16 cellular contexts compared by ENCODE assay signal in genomic region chr5:96006291-96006690, GRCh38. TPM values are rescaled to one million over a fixed set of nuclear protein-coding genes. Genes with fewer than 3 reads are reported as not detected.
DNase-seq lines count a peak whose midpoint lies in the region; FAIRE-seq and TF ChIP-seq lines count a peak whose summit lies in the region.
"Had no signal": no experiment of that assay in that cellular context is flagged by ENCODE, and none has a peak within 500 bp of the region (broad histone marks: within the 10 kb centered on the region; RNA-seq: fewer than 3 reads in every experiment).

No MANE protein-coding gene starts in this region.

- H4K20me1 ChIP-seq in mammary epithelial cell (ENCODE audit: insufficient read depth, low read length): no peaks in the 10 kb centered on the region
- H4K20me1 ChIP-seq: BLaER1 had no signal

- CTCF ChIA-PET in mammary epithelial cell (lab: Charles Lee; ENCODE audit: low non-redundant PET): no interaction called here

- DNase-seq in mammary epithelial cell (peak; percentile 55), breast epithelium (ENCODE audit: low spot score in 2 of 2) (no peak), bronchial epithelial cell (ENCODE audit: low read depth) (peak; percentile 44), esophagus squamous epithelium (lab: John Stamatoyannopoulos, UW) (no peak), SIG-M5 (lab: John Stamatoyannopoulos, UW) (no peak), ureter (ENCODE audit: low spot score) (no peak), COR-L47 (lab: John Stamatoyannopoulos, UW) (no peak)
- DNase-seq: AML-193; Calu3; CD4-positive, CD25-positive, alpha-beta regulatory T cell; DMS 273 treated with DMSO at 0.1 percent for 48 hours; H7 had no signal

- H3K9me3 ChIP-seq in mammary epithelial cell (replicated peaks; ENCODE audit: insufficient read depth, low read length) (no peaks in the 10 kb centered on the region), breast epithelium (no peaks in the 10 kb centered on the region), esophagus squamous epithelium (no peaks in the 10 kb centered on the region)
- H3K9me3 ChIP-seq: BLaER1 had no signal

- no peaks in the 10 kb centered on the region for H3K79me2 ChIP-seq in mammary epithelial cell (ENCODE audit: insufficient read depth, low read length)

- H3K4me1 ChIP-seq in mammary epithelial cell (ENCODE audit: insufficient read depth, low read length): peaks cover 7% of the 10 kb centered on the region
- no peaks in the 10 kb centered on the region for H3K4me1 ChIP-seq in breast epithelium
- peaks cover 0 to 15% (median 0%) of the 10 kb centered on the region in 3 donors for H3K4me1 ChIP-seq in esophagus squamous epithelium
- H3K4me1 ChIP-seq: BLaER1 had no signal

- FAIRE-seq in bronchial epithelial cell (lab: Jason Lieb, UNC): peak; percentile 32
- FAIRE-seq: GM18507 had no signal

- H3K4me3 ChIP-seq in mammary epithelial cell (replicated peaks in 1 of 3; ENCODE audit: insufficient read depth in 1 of 3, low read depth in 2 of 3, low read length in 3 of 3) (no peak overlapping the region), breast epithelium (no peak overlapping the region), bronchial epithelial cell (ENCODE audit: low read depth, low read length) (no peak overlapping the region), esophagus squamous epithelium (no peak overlapping the region)
- H3K4me3 ChIP-seq: BLaER1, GM23338 had no signal

- 68% methylated on average over 2 of the region's 3 CpGs for WGBS in mammary epithelial cell (ENCODE audit: low coverage, missing lambda C conversion rate)
- WGBS in esophagus squamous epithelium, 2 donors: 71 to 75% methylated on average over 3 of the region's 3 CpGs

- H3K9ac ChIP-seq in mammary epithelial cell (ENCODE audit: insufficient read depth, low read length): no peak overlapping the region
- H3K9ac ChIP-seq: BLaER1 had no signal

- H2AFZ ChIP-seq in mammary epithelial cell (ENCODE audit: low read depth, low read length): peak overlapping the region; percentile 59
- H2AFZ ChIP-seq: GM23338 had no signal

- no peaks in the 10 kb centered on the region for H3K27me3 ChIP-seq in mammary epithelial cell (ENCODE audit: insufficient read depth, low read length)
- H3K27me3 ChIP-seq in breast epithelium: no peaks in the 10 kb centered on the region
- H3K27me3 ChIP-seq in bronchial epithelial cell (ENCODE audit: control insufficient read depth, insufficient read depth, low read length): no peaks in the 10 kb centered on the region
- no peaks in the 10 kb centered on the region for H3K27me3 ChIP-seq in esophagus squamous epithelium
- H3K27me3 ChIP-seq: BLaER1 had no signal

- no TSS peak for BruUV-seq in mammary epithelial cell (replicated peaks; lab: Mats Ljungman, UMichigan)

- dilution Hi-C loops in mammary epithelial cell (cut with HindIII; ENCODE audit: low sequenced_read_pairs): no loop called here

- H3K36me3 ChIP-seq in mammary epithelial cell (ENCODE audit: insufficient read depth, low read length): no peaks in the 10 kb centered on the region
- no peaks in the 10 kb centered on the region for H3K36me3 ChIP-seq in breast epithelium
- H3K36me3 ChIP-seq in bronchial epithelial cell (ENCODE audit: control insufficient read depth, insufficient read depth, low read length): no peaks in the 10 kb centered on the region
- no peaks in the 10 kb centered on the region for H3K36me3 ChIP-seq in esophagus squamous epithelium
- H3K36me3 ChIP-seq: BLaER1 had no signal

- H3K4me2 ChIP-seq in mammary epithelial cell (ENCODE audit: insufficient read depth, low read depth, low read length): peak overlapping the region; percentile 12
- H3K4me2 ChIP-seq: BLaER1, GM23338 had no signal

- no peak for TF ChIP-seq CTCF in mammary epithelial cell (conservative IDR thresholded peaks at IDR 0.05 in 1 of 2, IDR thresholded peaks at IDR 0.05 in 1 of 2; ENCODE audit: extremely low read depth in 1 of 2, insufficient read depth in 1 of 2, low read depth in 1 of 2, low read length in 2 of 2)
- no peak for TF ChIP-seq CTCF in breast epithelium (IDR thresholded peaks at IDR 0.05)
- no peak for TF ChIP-seq CTCF in bronchial epithelial cell (IDR thresholded peaks at IDR 0.05; ENCODE audit: insufficient read depth, low read length, severe bottlenecking)
- no peak for TF ChIP-seq CTCF in esophagus squamous epithelium (IDR thresholded peaks at IDR 0.05)

- no peak for TF ChIP-seq POLR2A in breast epithelium (IDR thresholded peaks at IDR 0.05)
- no peak for TF ChIP-seq POLR2A in esophagus squamous epithelium (IDR thresholded peaks at IDR 0.05)

- intact Hi-C loops in mammary epithelial cell (cut with micrococcal nuclease) (no loop called here), breast epithelium (cut with DNase I; ENCODE audit: low total_unique reads) (no loop called here), esophagus squamous epithelium (cut with DNase I) (no loop called here)

- H3K27ac ChIP-seq in mammary epithelial cell (ENCODE audit: insufficient read depth, low read depth, low read length) (peak overlapping the region; percentile 27), breast epithelium (no peak overlapping the region), esophagus squamous epithelium (peak overlapping the region in 3 of 4 donors; percentile 13 to 56 (median 49))
- H3K27ac ChIP-seq: 22Rv1, BLaER1 had no signal

- in situ Hi-C loops in mammary epithelial cell (cut with MboI; ENCODE audit: low sequenced_read_pairs in 2 of 2): no loop called here

RNA-seq across cellular contexts. Expression of gene ELL2, which starts 44.6 kb away (rescaled TPM):
- total RNA-seq in mammary epithelial cell: 100 to 1,000 TPM; 161 to 277 TPM
- polyA plus RNA-seq in mammary epithelial cell: 61.3 TPM
- 74.3 TPM for polyA minus RNA-seq in mammary epithelial cell
- total RNA-seq in breast epithelium: 100 to 1,000 TPM in 2 of 3 donors, 10 to 100 TPM in 1; 95.7 to 211 (median 168) TPM
- 76.3 and 146 TPM in 2 replicates for total RNA-seq in bronchial epithelial cell
- total RNA-seq in esophagus squamous epithelium: 100 to 1,000 TPM in 3 of 4 donors, 10 to 100 TPM in 1; 74.9 to 124 (median 121) TPM
- total RNA-seq in ureter: 77.8 TPM

Comparison
In these comparisons a context has a peak if more than half of its experiments do, and no peak if none do; other contexts are left out.
1. DNase-seq: peak in mammary epithelial cell (single experiment) and bronchial epithelial cell (single experiment); none in breast epithelium (0 of 2), esophagus squamous epithelium (single experiment), SIG-M5 (single experiment), ureter (single experiment) and COR-L47 (single experiment).
2. H3K27ac ChIP-seq: peak in mammary epithelial cell (single experiment) and esophagus squamous epithelium (3 of 4); none in breast epithelium (0 of 2).